21 cellular contexts compared by ENCODE assay signal in the genomic region with DNA sequence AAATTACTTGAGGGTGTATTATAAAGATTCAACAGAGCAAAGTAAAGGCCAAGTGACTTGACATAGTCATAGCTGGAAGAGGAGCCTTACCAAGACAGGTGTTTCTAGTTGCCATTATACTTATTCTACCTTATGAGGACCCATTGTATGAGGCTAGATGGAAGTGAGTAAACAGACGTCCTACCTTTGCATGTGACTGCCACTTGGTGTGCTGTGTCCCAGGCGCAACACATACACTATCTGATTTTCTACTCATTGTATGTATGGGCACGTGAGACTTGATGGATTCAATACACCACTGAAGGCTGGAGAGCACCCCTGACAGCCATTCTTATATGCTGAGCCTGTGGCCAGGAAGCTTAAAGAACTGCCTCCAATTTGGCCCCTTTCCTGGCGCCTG. TPM values are rescaled to one million over a fixed set of nuclear protein-coding genes. Genes with fewer than 3 reads are reported as not detected.
"Had no signal": no experiment of that assay in that cellular context is flagged by ENCODE, and none has a peak within 500 bp of the region (broad histone marks: within the 10 kb centered on the region; RNA-seq: fewer than 3 reads in every experiment).

No MANE protein-coding gene starts in this region.

- H3K9me3 Mint-ChIP-seq: activated B cell treated with CpG ODN at 0.5 μM for 24 hours; activated CD4-positive, alpha-beta T cell treated with anti-CD3 and anti-CD28 coated beads, Interleukin-2, amount 10 ng/mL, durations not matched to agents 24 days and 14 days; activated naive CD4-positive, alpha-beta T cell treated with anti-CD3 and anti-CD28 coated beads, Interleukin-2, amount 50 U/mL, for 24 hours; type B pancreatic cell had no signal

- H3K36me3 Mint-ChIP-seq: activated naive CD4-positive, alpha-beta T cell treated with anti-CD3 and anti-CD28 coated beads, Interleukin-2, amount 50 U/mL, for 24 hours had no signal

- H3K4me1 ChIP-seq: prostate gland had no signal

- H3K27ac Mint-ChIP-seq: activated B cell treated with CpG ODN at 0.5 μM for 24 hours; activated CD4-positive, alpha-beta T cell treated with anti-CD3 and anti-CD28 coated beads, Interleukin-2, amount 10 ng/mL, durations not matched to agents 24 days and 14 days; activated CD8-positive, alpha-beta T cell treated with anti-CD3 and anti-CD28 coated beads, Interleukin-2, amount 10 ng/mL, durations not matched to agents 7 days and 5 days; activated naive CD4-positive, alpha-beta T cell treated with anti-CD3 and anti-CD28 coated beads, Interleukin-2, amount 50 U/mL, for 24 hours; type B pancreatic cell had no signal

- H3K27ac ChIP-seq: dorsolateral prefrontal cortex had no signal

- H3K4me2 ChIP-seq: smooth muscle cell had no signal

- DNase-seq: activated B cell treated with CpG ODN at 0.5 μM for 24 hours; activated CD4-positive, alpha-beta T cell treated with anti-CD3 and anti-CD28 coated beads, Interleukin-2, amount 10 ng/mL, durations not matched to agents 24 days and 14 days; activated CD8-positive, alpha-beta memory T cell treated with anti-CD3 and anti-CD28 coated beads, Interleukin-2, amount 50 U/mL, for 4 hours; activated CD8-positive, alpha-beta T cell treated with anti-CD3 and anti-CD28 coated beads, Interleukin-2, amount 10 ng/mL, durations not matched to agents 7 days and 5 days; activated effector memory CD4-positive, alpha-beta T cell treated with anti-CD3 and anti-CD28 coated beads, Interleukin-2, amount 50 U/mL, for 16 hours; activated T-cell treated with anti-CD3 and anti-CD28 coated beads, Interleukin-2, amount 50 U/mL, for 48 hours; adrenal gland; dorsolateral prefrontal cortex; foreskin fibroblast; glutamatergic neuron; hypothalamus; kidney; right cardiac atrium; stimulated activated CD4-positive, alpha-beta T cell treated with anti-CD3 and anti-CD28 coated beads, Interleukin-4, amount 100 ng/mL, for 4 hours; stimulated activated CD8-positive, alpha-beta memory T cell treated with anti-CD3 and anti-CD28 coated beads, Interleukin-4, amount 100 ng/mL, for 48 hours; stimulated activated naive CD4-positive, alpha-beta T cell treated with Interleukin-2 at 50 U/mL for 16 hours had no signal

- H3K4me1 Mint-ChIP-seq: activated CD4-positive, alpha-beta T cell treated with anti-CD3 and anti-CD28 coated beads, Interleukin-2, amount 10 ng/mL, durations not matched to agents 24 days and 14 days; activated naive CD4-positive, alpha-beta T cell treated with anti-CD3 and anti-CD28 coated beads, Interleukin-2, amount 50 U/mL, for 24 hours had no signal

- H3K9me3 ChIP-seq: adrenal gland, prostate gland had no signal

- ATAC-seq: activated CD8-positive, alpha-beta T cell treated with anti-CD3 and anti-CD28 coated beads, Interleukin-2, amount 10 ng/mL, durations not matched to agents 7 days and 5 days; esophagus mucosa; right cardiac atrium had no signal

- H3K27me3 ChIP-seq: adrenal gland, dorsolateral prefrontal cortex had no signal

- H3K4me3 ChIP-seq: adrenal gland, dorsolateral prefrontal cortex, prostate gland, smooth muscle cell had no signal

- H3K4me3 Mint-ChIP-seq: activated B cell treated with CpG ODN at 0.5 μM for 24 hours; activated CD4-positive, alpha-beta T cell treated with anti-CD3 and anti-CD28 coated beads, Interleukin-2, amount 10 ng/mL, durations not matched to agents 24 days and 14 days; activated CD8-positive, alpha-beta T cell treated with anti-CD3 and anti-CD28 coated beads, Interleukin-2, amount 10 ng/mL, durations not matched to agents 7 days and 5 days; activated naive CD4-positive, alpha-beta T cell treated with anti-CD3 and anti-CD28 coated beads, Interleukin-2, amount 50 U/mL, for 24 hours; type B pancreatic cell had no signal

- H3K27me3 Mint-ChIP-seq: activated CD4-positive, alpha-beta T cell treated with anti-CD3 and anti-CD28 coated beads, Interleukin-2, amount 10 ng/mL, durations not matched to agents 24 days and 14 days had no signal

RNA-seq across cellular contexts. Expression of gene BOC, which starts 40.5 kb away (rescaled TPM):
- total RNA-seq: activated CD8-positive, alpha-beta T cell treated with anti-CD3 and anti-CD28 coated beads, Interleukin-2, amount 10 ng/mL, durations not matched to agents 7 days and 5 days had no signal
